In the genomic region with DNA sequence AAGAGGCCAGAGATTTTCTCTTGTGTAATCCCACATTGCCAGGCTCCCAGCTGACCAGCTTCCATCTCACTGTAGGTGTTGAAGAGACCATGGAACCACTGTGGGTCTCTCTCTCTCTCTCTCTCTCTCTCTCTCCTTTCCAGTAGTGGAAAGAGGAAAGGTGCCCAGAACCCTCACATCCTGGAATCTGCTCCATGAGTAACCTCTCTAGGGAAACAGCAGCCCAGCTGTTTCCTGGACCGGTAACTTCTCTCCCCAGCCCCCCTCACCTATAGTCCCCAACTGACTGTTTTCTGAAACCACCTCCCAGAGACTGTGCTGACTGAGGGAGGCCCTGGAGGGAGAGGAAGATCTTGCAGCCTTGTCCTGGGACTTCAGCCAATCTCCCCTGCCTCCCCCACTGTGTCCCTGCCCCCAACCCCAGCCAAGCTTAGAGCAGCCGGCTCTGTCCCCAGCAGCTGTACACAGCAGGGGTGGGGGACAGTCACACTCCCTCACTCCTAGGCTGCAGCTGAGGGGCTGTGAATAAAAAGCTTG, we compare ENCODE assay signal across 12 cellular contexts. TPM values are rescaled to one million over a fixed set of nuclear protein-coding genes. Genes with fewer than 3 reads are reported as not detected.
DNase-seq lines count a peak whose midpoint lies in the region; ATAC-seq, FAIRE-seq and TF ChIP-seq lines count a peak whose summit lies in the region.
"Had no signal": no experiment of that assay in that cellular context is flagged by ENCODE, and none has a peak within 500 bp of the region (broad histone marks: within the 10 kb centered on the region; RNA-seq: fewer than 3 reads in every experiment).

No MANE protein-coding gene starts in this region.

- CTCF ChIA-PET in endothelial cell of umbilical vein (lab: Charles Lee) (interaction anchor here (1.0 to 4.1 kb wide), 7 partner anchors 8 to 113 kb away, joined by 4 to 47 read pairs (median 5); no protein-coding TSS in a partner anchor), Calu3 (lab: Charles Lee) (interaction anchor here (0.6 kb wide), 1 partner anchor 43 kb away, joined by 3 read pairs; no protein-coding TSS in a partner anchor)

- WGBS in mesodermal cell (ENCODE audit: insufficient coverage in 2 of 2), 2 experiments = 50% methylated on average over 1 of the region's 2 CpGs; no CpG with 5 or more reads in 1 of the 2 experiments

- POLR2A ChIA-PET in endothelial cell of umbilical vein (lab: Charles Lee) = interaction anchor here (0.9 kb wide), 1 partner anchor 21 kb away, joined by 4 read pairs; the partner anchor contains the start of gene SLC45A3

- H2AFZ ChIP-seq in endothelial cell of umbilical vein (ENCODE audit: low read depth, low read length) = no peak overlapping the region

- no peaks in the 10 kb centered on the region for H3K4me1 Mint-ChIP-seq in Calu3 (ENCODE audit: low read depth, unreplicated experiment)
- H3K4me1 Mint-ChIP-seq in activated naive CD8-positive, alpha-beta T cell treated with anti-CD3 and anti-CD28 coated beads for 36 hours = peaks cover 3% of the 10 kb centered on the region

- no peaks in the 10 kb centered on the region for H3K27me3 ChIP-seq in endothelial cell of umbilical vein (ENCODE audit: control insufficient read depth in 2 of 2, insufficient read depth in 2 of 2, low read length in 2 of 2)

- ATAC-seq in GM19463 (IDR thresholded peaks at IDR 0.05; ENCODE audit: unreplicated experiment) = no peak
- no peak for ATAC-seq in activated CD4-positive, CD25-positive, alpha-beta regulatory T cell treated with anti-CD3 and anti-CD28 coated beads, Interleukin-2, amount 50 U/mL, for 24 hours
- ATAC-seq: PC-3 had no signal

- H4K20me1 ChIP-seq in endothelial cell of umbilical vein (replicated peaks; ENCODE audit: control insufficient read depth, extremely low read depth, insufficient read depth, low read length) = no peaks in the 10 kb centered on the region

- H3K27ac Mint-ChIP-seq in Calu3 (ENCODE audit: unreplicated experiment) = no peak overlapping the region
- no peak overlapping the region for H3K27ac Mint-ChIP-seq in activated naive CD8-positive, alpha-beta T cell treated with anti-CD3 and anti-CD28 coated beads for 36 hours
- H3K27ac Mint-ChIP-seq: CD14-positive monocyte had no signal

- H3K9ac ChIP-seq in endothelial cell of umbilical vein (replicated peaks; ENCODE audit: extremely low read depth, insufficient read depth, low read length) = no peak overlapping the region

- H3K9me3 ChIP-seq in endothelial cell of umbilical vein (replicated peaks; ENCODE audit: control insufficient read depth, insufficient read depth, low read length) (no peaks in the 10 kb centered on the region), mesodermal cell (ENCODE audit: control insufficient read depth, low read length) (no peaks in the 10 kb centered on the region)

- H3K4me2 ChIP-seq in endothelial cell of umbilical vein (ENCODE audit: insufficient read depth, low read length) = peak overlapping the region; percentile 31

- DNase-seq in NCI-H1092 (lab: John Stamatoyannopoulos, UW) (peak; percentile 47), endothelial cell of umbilical vein (ENCODE audit: low read depth, low spot score) (peak; percentile 90), Calu3 (no peak)
- no peak for DNase-seq in activated naive CD8-positive, alpha-beta T cell treated with anti-CD3 and anti-CD28 coated beads for 36 hours
- DNase-seq: activated gamma-delta T cell, NCI-H1694, PC-3 had no signal

- H3K9me1 ChIP-seq in endothelial cell of umbilical vein (replicated peaks; ENCODE audit: control insufficient read depth, extremely low read depth, insufficient read depth, low read length) = no peaks in the 10 kb centered on the region

- TF ChIP-seq CTCF in C4-2B (conservative IDR thresholded peaks at IDR 0.05) (no peak), endothelial cell of umbilical vein (IDR thresholded peaks at IDR 0.05; ENCODE audit: extremely low read depth in 1 of 2, insufficient read depth in 1 of 2, low read depth in 1 of 2, low read length in 2 of 2) (no peak), Calu3 (IDR thresholded peaks at IDR 0.05; ENCODE audit: unreplicated experiment) (no peak)

- dilution Hi-C loops in endothelial cell of umbilical vein (cut with MboI; ENCODE audit: extremely low pct_ligation_motif_present, low sequenced_read_pairs) = no loop called here

- peak; percentile 86 for FAIRE-seq in endothelial cell of umbilical vein (lab: Jason Lieb, UNC)

- H3K27ac ChIP-seq in C4-2B = peak overlapping the region; percentile 100
- H3K27ac ChIP-seq in endothelial cell of umbilical vein (ENCODE audit: insufficient read depth, low read depth, low read length) = peak overlapping the region; percentile 20
- peak overlapping the region; percentile 41 for H3K27ac ChIP-seq in mesodermal cell (ENCODE audit: low read depth, low read length, severe bottlenecking)

- no TSS peak for BruUV-seq in endothelial cell of umbilical vein (replicated peaks; lab: Mats Ljungman, UMichigan)
- BruUV-seq in Calu3 (replicated peaks; lab: Mats Ljungman, UMichigan) = no TSS peak

- no peaks in the 10 kb centered on the region for H3K36me3 ChIP-seq in endothelial cell of umbilical vein (ENCODE audit: control insufficient read depth in 2 of 2, extremely low read depth in 1 of 2, insufficient read depth in 2 of 2, low read length in 2 of 2)
- H3K36me3 ChIP-seq in mesodermal cell (ENCODE audit: control insufficient read depth, insufficient read depth, low read length) = peaks cover 35% of the 10 kb centered on the region

- H3K36me3 Mint-ChIP-seq in Calu3 (ENCODE audit: insufficient read depth, unreplicated experiment) = peaks cover 54% of the 10 kb centered on the region
- peaks cover 1% of the 10 kb centered on the region for H3K36me3 Mint-ChIP-seq in activated naive CD8-positive, alpha-beta T cell treated with anti-CD3 and anti-CD28 coated beads for 36 hours

- no peak overlapping the region for H3K4me3 Mint-ChIP-seq in Calu3 (ENCODE audit: low read depth, unreplicated experiment)
- H3K4me3 Mint-ChIP-seq in activated naive CD8-positive, alpha-beta T cell treated with anti-CD3 and anti-CD28 coated beads for 36 hours = no peak overlapping the region
- H3K4me3 Mint-ChIP-seq: CD14-positive monocyte had no signal

- intact Hi-C loops in endothelial cell of umbilical vein (cut with micrococcal nuclease) = loop anchor here (1.0 kb wide), 1 partner anchor 22 kb away; no protein-coding TSS in a partner anchor
- intact Hi-C loops in Calu3 (cut with micrococcal nuclease; ENCODE audit: unreplicated experiment) = no loop called here

- H3K79me2 ChIP-seq in endothelial cell of umbilical vein (ENCODE audit: control insufficient read depth, insufficient read depth, low read length) = no peaks in the 10 kb centered on the region

- TF ChIP-seq POLR2A in endothelial cell of umbilical vein (IDR thresholded peaks at IDR 0.05; ENCODE audit: low read depth, low read length) = no peak

- H3K27me3 Mint-ChIP-seq in Calu3 (ENCODE audit: unreplicated experiment) = no peaks in the 10 kb centered on the region
- no peaks in the 10 kb centered on the region for H3K27me3 Mint-ChIP-seq in activated naive CD8-positive, alpha-beta T cell treated with anti-CD3 and anti-CD28 coated beads for 36 hours

- peaks cover 16% of the 10 kb centered on the region for H3K4me1 ChIP-seq in endothelial cell of umbilical vein (ENCODE audit: control insufficient read depth, extremely low read depth, insufficient read depth, low read length)
- peaks cover 6% of the 10 kb centered on the region for H3K4me1 ChIP-seq in mesodermal cell (ENCODE audit: control insufficient read depth, insufficient read depth, low read length, poor library complexity, severe bottlenecking)

- H3K9me3 Mint-ChIP-seq in Calu3 (ENCODE audit: low read depth, unreplicated experiment) = no peaks in the 10 kb centered on the region
- no peaks in the 10 kb centered on the region for H3K9me3 Mint-ChIP-seq in activated naive CD8-positive, alpha-beta T cell treated with anti-CD3 and anti-CD28 coated beads for 36 hours

- H3K4me3 ChIP-seq in endothelial cell of umbilical vein (replicated peaks in 1 of 3; ENCODE audit: insufficient read depth in 1 of 3, low read depth in 1 of 3, low read length in 3 of 3) (no peak overlapping the region), mesodermal cell (ENCODE audit: extremely low read depth, insufficient read depth, low read length, poor library complexity, severe bottlenecking) (no peak overlapping the region)

TF ChIP-seq in endothelial cell of umbilical vein, 7 proteins besides CTCF, POLR2A, EP300 and RAD21:
- TF ChIP-seq GATA2 (IDR thresholded peaks at IDR 0.05; ENCODE audit: insufficient read depth, insufficient read length, low read depth, low read length) = no peak
- peak; percentile 33 for TF ChIP-seq JUN (IDR thresholded peaks at IDR 0.05; ENCODE audit: borderline replicate concordance, insufficient read depth, insufficient read length, low read depth)

RNA-seq across cellular contexts. Expression of gene SLC45A3, which starts 20.6 kb away (rescaled TPM):
- 15.6 and 16.9 TPM in 2 replicates for total RNA-seq in endothelial cell of umbilical vein
- 15.1 and 15.5 TPM in 2 replicates for polyA plus RNA-seq in endothelial cell of umbilical vein
- polyA plus RNA-seq in endothelial cell of umbilical vein (2011; cell fraction: cytosol; rRNA removed) = 9.3 and 12.4 TPM in 2 replicates
- polyA plus RNA-seq in endothelial cell of umbilical vein (2011; cell fraction: nucleus; rRNA removed) = 12.7 and 12.8 TPM in 2 replicates
- 11.6 and 12.8 TPM in 2 replicates for polyA plus RNA-seq in endothelial cell of umbilical vein (2012)
- 11.9 and 13.2 TPM in 2 replicates for polyA minus RNA-seq in endothelial cell of umbilical vein
- 1.4 TPM for polyA minus RNA-seq in endothelial cell of umbilical vein (2011; cell fraction: cytosol; rRNA and poly(A)+ RNA removed)
- 7.5 and 8.4 TPM in 2 replicates for polyA minus RNA-seq in endothelial cell of umbilical vein (2011; cell fraction: nucleus; rRNA and poly(A)+ RNA removed)
- 6.6 TPM for polyA plus RNA-seq in mesodermal cell (2013, experiment 1 of 2)
- polyA plus RNA-seq in mesodermal cell (2013, experiment 2 of 2) = 7.6 TPM
- total RNA-seq in Calu3 (2022) = 27.5 and 29.1 TPM in 2 replicates
- under 1 TPM; 0.44 to 0.45 TPM for total RNA-seq in activated naive CD8-positive, alpha-beta T cell treated with anti-CD3 and anti-CD28 coated beads for 36 hours

RNA-seq across cellular contexts. Expression of gene NUCKS1, which starts 49.0 kb away (rescaled TPM):
- total RNA-seq in endothelial cell of umbilical vein = 282 and 288 TPM in 2 replicates
- 40.2 and 53.7 TPM in 2 replicates for polyA plus RNA-seq in endothelial cell of umbilical vein
- 46.4 and 48.7 TPM in 2 replicates for polyA plus RNA-seq in endothelial cell of umbilical vein (2011; cell fraction: cytosol; rRNA removed)
- polyA plus RNA-seq in endothelial cell of umbilical vein (2011; cell fraction: nucleus; rRNA removed) = 24.7 and 36.7 TPM in 2 replicates
- 57.5 and 91.8 TPM in 2 replicates for polyA plus RNA-seq in endothelial cell of umbilical vein (2012)
- polyA minus RNA-seq in endothelial cell of umbilical vein = 167 and 205 TPM in 2 replicates
- polyA minus RNA-seq in endothelial cell of umbilical vein (2011; cell fraction: cytosol; rRNA and poly(A)+ RNA removed) = 89.5 TPM
- 48.1 and 82.6 TPM in 2 replicates for polyA minus RNA-seq in endothelial cell of umbilical vein (2011; cell fraction: nucleus; rRNA and poly(A)+ RNA removed)
- polyA plus RNA-seq in mesodermal cell (2013, experiment 1 of 2) = 183 TPM
- 218 TPM for polyA plus RNA-seq in mesodermal cell (2013, experiment 2 of 2)
- 242 and 276 TPM in 2 replicates for total RNA-seq in Calu3 (2022)
- total RNA-seq in activated naive CD8-positive, alpha-beta T cell treated with anti-CD3 and anti-CD28 coated beads for 36 hours = 100 to 1,000 TPM; 174 TPM

Comparison
In these comparisons a context has a peak if more than half of its experiments do, and no peak if none do; other contexts are left out.
1. H3K27ac ChIP-seq: peak in every context shown above with its lines; median percentile 100 in C4-2B; 41 in mesodermal cell; 20 in endothelial cell of umbilical vein.
2. DNase-seq: peak in NCI-H1092 (single experiment) and endothelial cell of umbilical vein (single experiment); none in Calu3 (single experiment) and activated naive CD8-positive, alpha-beta T cell treated with anti-CD3 and anti-CD28 coated beads for 36 hours (single experiment).
3. RNA of gene SLC45A3, which starts 20.6 kb away (total RNA-seq): 27.5 to 29.1 TPM in Calu3 and 15.6 to 16.9 TPM in endothelial cell of umbilical vein; 0.44 to 0.45 TPM in activated naive CD8-positive, alpha-beta T cell treated with anti-CD3 and anti-CD28 coated beads for 36 hours; every median in the first group is over 10 times any median in the second.